ENCODE assay signal across 11 cellular contexts in the genomic region with DNA sequence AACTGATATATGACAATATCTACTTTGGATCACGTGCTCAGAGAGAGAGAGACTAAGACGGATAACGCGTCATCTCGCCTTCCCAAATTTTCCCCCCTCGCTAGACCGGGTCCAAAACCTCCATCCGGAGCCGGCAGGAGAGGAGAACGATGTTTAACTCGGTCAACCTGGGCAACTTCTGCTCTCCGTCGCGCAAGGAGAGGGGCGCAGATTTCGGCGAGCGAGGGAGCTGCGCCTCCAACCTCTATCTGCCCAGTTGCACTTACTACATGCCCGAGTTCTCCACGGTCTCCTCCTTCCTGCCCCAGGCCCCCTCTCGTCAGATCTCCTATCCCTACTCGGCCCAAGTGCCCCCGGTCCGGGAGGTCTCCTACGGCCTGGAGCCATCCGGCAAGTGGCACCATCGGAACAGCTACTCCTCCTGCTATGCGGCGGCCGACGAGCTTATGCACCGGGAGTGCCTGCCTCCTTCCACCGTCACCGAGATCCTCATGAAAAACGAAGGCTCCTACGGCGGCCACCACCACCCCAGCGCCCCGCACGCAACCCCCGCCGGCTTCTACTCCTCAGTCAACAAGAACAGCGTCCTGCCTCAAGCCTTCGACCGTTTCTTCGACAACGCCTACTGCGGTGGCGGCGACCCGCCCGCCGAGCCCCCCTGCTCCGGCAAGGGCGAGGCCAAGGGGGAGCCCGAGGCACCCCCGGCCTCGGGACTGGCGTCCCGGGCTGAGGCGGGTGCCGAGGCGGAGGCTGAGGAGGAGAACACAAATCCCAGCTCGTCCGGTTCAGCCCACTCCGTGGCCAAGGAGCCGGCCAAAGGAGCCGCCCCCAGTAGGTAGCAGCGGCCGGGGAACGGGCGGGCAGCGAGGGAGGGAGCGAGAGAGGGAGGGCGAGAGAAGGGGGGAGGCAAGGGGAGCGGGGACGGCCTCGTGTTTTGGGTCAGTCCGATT. TPM values are rescaled to one million over a fixed set of nuclear protein-coding genes. Genes with fewer than 3 reads are reported as not detected.
DNase-seq lines count a peak whose midpoint lies in the region; ATAC-seq and TF ChIP-seq lines count a peak whose summit lies in the region.
"Had no signal": no experiment of that assay in that cellular context is flagged by ENCODE, and none has a peak within 500 bp of the region (broad histone marks: within the 10 kb centered on the region; RNA-seq: fewer than 3 reads in every experiment).

A gene (plus strand): TSS at position 34 of the 950 bp plus-strand sequence. CDS start 116 bp downstream, at position 150.

- H3K4me2 ChIP-seq in hepatocyte, result peak within 1 kb of the TSS; percentile 88

- no peaks in the 10 kb centered on the region for H3K9me3 ChIP-seq in hepatocyte (ENCODE audit: low read depth)
- H3K9me3 ChIP-seq: upper lobe of left lung had no signal

- H3K79me2 ChIP-seq in hepatocyte, result no peaks in the 10 kb centered on the region

- peak within 1 kb of the TSS; percentile 81 for H2AFZ ChIP-seq in hepatocyte

- H3K36me3 Mint-ChIP-seq in activated CD4-positive, alpha-beta T cell treated with anti-CD3 and anti-CD28 coated beads, Interleukin-2, amount 10 ng/mL, durations not matched to agents 7 days and 5 days (ENCODE audit: low read depth), result peaks cover 7% of the 10 kb centered on the region

- DNase-seq in activated CD4-positive, alpha-beta T cell treated with anti-CD3 and anti-CD28 coated beads, Interleukin-2, amount 10 ng/mL, durations not matched to agents 7 days and 5 days, result no peak
- DNase-seq in activated CD4-positive, alpha-beta T cell treated with anti-CD3 and anti-CD28 coated beads, Interleukin-2, amount 50 U/mL, for 1 hour, result no peak
- DNase-seq in SK-MEL-5 (ENCODE audit: low read depth, low spot score) (peak; percentile 2), hepatocyte (ENCODE audit: low spot score) (peak; percentile 46), occipital lobe (lab: John Stamatoyannopoulos, UW) (no peak), GM20000 (ENCODE audit: low spot score) (no peak)
- DNase-seq in stimulated activated naive CD8-positive, alpha-beta T cell treated with anti-CD3 and anti-CD28 coated beads, Interleukin-15, amount 100 ng/mL, for 72 hours, result no peak

- TF ChIP-seq CTCF in hepatocyte (IDR thresholded peaks at IDR 0.05; ENCODE audit: poor library complexity) (no peak), GM20000 (IDR thresholded peaks at IDR 0.05; ENCODE audit: extremely low read depth, missing control alignments) (no peak)

- ATAC-seq in stimulated activated naive CD8-positive, alpha-beta T cell treated with anti-CD3 and anti-CD28 coated beads, Interleukin-15, amount 100 ng/mL, for 72 hours, result no peak
- ATAC-seq in HG03378 (IDR thresholded peaks at IDR 0.05; ENCODE audit: unreplicated experiment), result no peak

- H3K27ac Mint-ChIP-seq in activated CD4-positive, alpha-beta T cell treated with anti-CD3 and anti-CD28 coated beads, Interleukin-2, amount 10 ng/mL, durations not matched to agents 7 days and 5 days, result peak within 1 kb of the TSS; percentile 55
- H3K27ac Mint-ChIP-seq in stimulated activated naive CD8-positive, alpha-beta T cell treated with anti-CD3 and anti-CD28 coated beads, Interleukin-15, amount 100 ng/mL, for 72 hours, result peak within 1 kb of the TSS in 1 of 2 donors; percentile 90

- peaks cover 13% of the 10 kb centered on the region for H3K4me1 Mint-ChIP-seq in activated CD4-positive, alpha-beta T cell treated with anti-CD3 and anti-CD28 coated beads, Interleukin-2, amount 10 ng/mL, durations not matched to agents 7 days and 5 days
- H3K4me1 Mint-ChIP-seq in stimulated activated naive CD8-positive, alpha-beta T cell treated with anti-CD3 and anti-CD28 coated beads, Interleukin-15, amount 100 ng/mL, for 72 hours, result peaks cover 34% of the 10 kb centered on the region

- WGBS in hepatocyte (ENCODE audit: low lambda C conversion rate, missing lambda C conversion rate), result 3% methylated on average over 66 of the region's 80 CpGs

- H3K4me3 ChIP-seq in hepatocyte, result peak within 1 kb of the TSS; percentile 44

- POLR2A ChIA-PET in activated CD4-positive, alpha-beta T cell treated with anti-CD3 and anti-CD28 coated beads, Interleukin-2, amount 10 ng/mL, durations not matched to agents 7 days and 5 days (lab: Charles Lee), result no interaction called here

- no peaks in the 10 kb centered on the region for H4K20me1 ChIP-seq in hepatocyte (ENCODE audit: insufficient read depth, poor library complexity, severe bottlenecking)

- peaks cover 27% of the 10 kb centered on the region for H3K4me1 ChIP-seq in hepatocyte (ENCODE audit: insufficient read depth)
- H3K4me1 ChIP-seq: BLaER1 had no signal

- peak within 1 kb of the TSS; percentile 43 for H3K4me3 Mint-ChIP-seq in activated CD4-positive, alpha-beta T cell treated with anti-CD3 and anti-CD28 coated beads, Interleukin-2, amount 10 ng/mL, durations not matched to agents 7 days and 5 days
- H3K4me3 Mint-ChIP-seq in stimulated activated naive CD8-positive, alpha-beta T cell treated with anti-CD3 and anti-CD28 coated beads, Interleukin-15, amount 100 ng/mL, for 72 hours, result peak within 1 kb of the TSS; percentile 75 to 82

- H3K27ac ChIP-seq in hepatocyte, result peak within 1 kb of the TSS; percentile 52
- H3K27ac ChIP-seq: BLaER1, KMS-11, upper lobe of left lung had no signal

- CTCF ChIA-PET in activated CD4-positive, alpha-beta T cell treated with anti-CD3 and anti-CD28 coated beads, Interleukin-2, amount 10 ng/mL, durations not matched to agents 7 days and 5 days (lab: Charles Lee), result no interaction called here

- peaks cover 96% of the 10 kb centered on the region for H3K27me3 ChIP-seq in hepatocyte

- H3K9me2 ChIP-seq in hepatocyte (replicated peaks; ENCODE audit: insufficient read depth), result no peaks in the 10 kb centered on the region

- H3K9me3 Mint-ChIP-seq in activated CD4-positive, alpha-beta T cell treated with anti-CD3 and anti-CD28 coated beads, Interleukin-2, amount 10 ng/mL, durations not matched to agents 7 days and 5 days, result no peaks in the 10 kb centered on the region
- H3K9me3 Mint-ChIP-seq in stimulated activated naive CD8-positive, alpha-beta T cell treated with anti-CD3 and anti-CD28 coated beads, Interleukin-15, amount 100 ng/mL, for 72 hours, result no peaks in the 10 kb centered on the region

- in situ Hi-C loops in SK-MEL-5 (cut with HindIII; ENCODE audit: low pct_unique_long_range_greater_than_20kb, low sequenced_read_pairs), result no loop called here

- peaks cover 91% of the 10 kb centered on the region for H3K27me3 Mint-ChIP-seq in activated CD4-positive, alpha-beta T cell treated with anti-CD3 and anti-CD28 coated beads, Interleukin-2, amount 10 ng/mL, durations not matched to agents 7 days and 5 days
- peaks cover 98% of the 10 kb centered on the region for H3K27me3 Mint-ChIP-seq in stimulated activated naive CD8-positive, alpha-beta T cell treated with anti-CD3 and anti-CD28 coated beads, Interleukin-15, amount 100 ng/mL, for 72 hours

- H3K36me3 ChIP-seq in hepatocyte (replicated peaks; ENCODE audit: insufficient read depth, low read depth), result no peaks in the 10 kb centered on the region
- H3K36me3 ChIP-seq: BLaER1, upper lobe of left lung had no signal

RNA-seq across cellular contexts. Expression of the gene that starts here (rescaled TPM):
- total RNA-seq in activated CD4-positive, alpha-beta T cell treated with anti-CD3 and anti-CD28 coated beads, Interleukin-2, amount 10 ng/mL, durations not matched to agents 7 days and 5 days, result not detected
- 0.51 and 0.61 TPM in 2 replicates for total RNA-seq in SK-MEL-5 (2014; rRNA removed; shearing (Covaris generic))
- polyA plus RNA-seq in SK-MEL-5 (2015; cell fraction: cytosol; rRNA removed), result 0.39 TPM in 2 replicates
- polyA plus RNA-seq in SK-MEL-5 (2015; cell fraction: nucleus; rRNA removed), result 0.47 and 1.2 TPM in 2 replicates
- total RNA-seq in hepatocyte, result 0.63 and 1.5 TPM in 2 replicates
- 1.3 and 1.4 TPM in 2 replicates for polyA plus RNA-seq in hepatocyte
- not detected for total RNA-seq in occipital lobe
- total RNA-seq: upper lobe of left lung had no signal

Comparison
In these comparisons a context has a peak if more than half of its experiments do, and no peak if none do; other contexts are left out.
1. DNase-seq: peak in SK-MEL-5 (single experiment) and hepatocyte (single experiment); none in activated CD4-positive, alpha-beta T cell treated with anti-CD3 and anti-CD28 coated beads, Interleukin-2, amount 10 ng/mL, durations not matched to agents 7 days and 5 days (single experiment), activated CD4-positive, alpha-beta T cell treated with anti-CD3 and anti-CD28 coated beads, Interleukin-2, amount 50 U/mL, for 1 hour (single experiment), stimulated activated naive CD8-positive, alpha-beta T cell treated with anti-CD3 and anti-CD28 coated beads, Interleukin-15, amount 100 ng/mL, for 72 hours (0 of 2), occipital lobe (single experiment) and GM20000 (single experiment).